ENCODE assay signal across 19 cellular contexts in the genomic region with DNA sequence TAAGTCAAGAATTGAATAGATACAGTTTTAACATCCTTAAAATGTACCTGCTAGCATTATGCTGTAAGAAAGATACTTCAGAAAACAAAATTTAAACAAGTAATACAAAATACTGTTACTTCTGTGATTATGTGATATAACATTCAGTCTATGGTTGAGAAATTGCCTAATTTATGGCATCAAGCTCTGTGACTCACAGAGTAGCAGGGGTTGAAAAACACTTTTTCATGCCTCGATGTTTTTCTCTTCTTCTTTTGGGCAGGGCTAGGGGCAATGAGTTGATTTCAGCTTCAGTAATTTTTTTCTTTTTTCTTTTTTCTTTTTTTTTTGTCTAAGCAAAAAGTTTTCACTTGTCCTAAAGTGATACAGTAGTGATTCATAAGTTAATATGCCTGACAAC.
"Had no signal": no experiment of that assay in that cellular context is flagged by ENCODE, and none has a peak within 500 bp of the region (broad histone marks: within the 10 kb centered on the region; RNA-seq: fewer than 3 reads in every experiment).

No MANE protein-coding gene starts in this region.

- H3K36me3 ChIP-seq: suprapubic skin, transverse colon, uterus had no signal

- H3K4me1 Mint-ChIP-seq: nephron had no signal

- H3K27ac Mint-ChIP-seq: activated naive CD4-positive, alpha-beta T cell treated with anti-CD3 and anti-CD28 coated beads, Interleukin-2, amount 50 U/mL, for 72 hours; activated T-cell treated with anti-CD3 and anti-CD28 coated beads, Interleukin-2, amount 50 U/mL, for 72 hours; effector memory CD8-positive, alpha-beta T cell; nephron; stimulated activated naive CD8-positive, alpha-beta T cell treated with anti-CD3 and anti-CD28 coated beads, Interleukin-15, Interleukin-2, amounts not matched to agents 100 ng/mL and 50 ng/mL, for 24 hours; T-helper 1 cell treated with Interleukin-12 subunit alpha and Interleukin-12 subunit beta and Interleukin-4 antibody, amounts not matched to agents 30 μg/mL and 1 μg/mL, for 36 hours had no signal

- H3K27me3 Mint-ChIP-seq: effector memory CD8-positive, alpha-beta T cell; stimulated activated naive CD8-positive, alpha-beta T cell treated with anti-CD3 and anti-CD28 coated beads, Interleukin-15, Interleukin-2, amounts not matched to agents 100 ng/mL and 50 ng/mL, for 24 hours had no signal

- H3K36me3 Mint-ChIP-seq: activated naive CD4-positive, alpha-beta T cell treated with anti-CD3 and anti-CD28 coated beads, Interleukin-2, amount 50 U/mL, for 72 hours had no signal

- H3K9me3 ChIP-seq: suprapubic skin, transverse colon, uterus had no signal

- H3K4me3 Mint-ChIP-seq: activated T-cell treated with anti-CD3 and anti-CD28 coated beads, Interleukin-2, amount 50 U/mL, for 72 hours; effector memory CD8-positive, alpha-beta T cell; nephron; stimulated activated naive CD8-positive, alpha-beta T cell treated with anti-CD3 and anti-CD28 coated beads, Interleukin-15, Interleukin-2, amounts not matched to agents 100 ng/mL and 50 ng/mL, for 24 hours; T-helper 1 cell treated with Interleukin-12 subunit alpha and Interleukin-12 subunit beta and Interleukin-4 antibody, amounts not matched to agents 30 μg/mL and 1 μg/mL, for 36 hours had no signal

- H3K27me3 ChIP-seq: suprapubic skin, transverse colon, uterus had no signal

- H3K4me1 ChIP-seq: suprapubic skin, transverse colon, uterus had no signal

- H3K9me3 Mint-ChIP-seq: nephron; T-helper 1 cell treated with Interleukin-12 subunit alpha and Interleukin-12 subunit beta and Interleukin-4 antibody, amounts not matched to agents 30 μg/mL and 1 μg/mL, for 36 hours had no signal

- H3K27ac ChIP-seq: suprapubic skin, transverse colon, uterus had no signal

- H3K4me3 ChIP-seq: lung, suprapubic skin, transverse colon, uterus had no signal

- DNase-seq: activated CD4-positive, alpha-beta T cell treated with anti-CD3 and anti-CD28 coated beads, Interleukin-2, amount 50 U/mL, for 4 hours; activated CD4-positive, CD25-positive, alpha-beta regulatory T cell treated with anti-CD3 and anti-CD28 coated beads, Interleukin-2, amount 50 U/mL, for 72 hours; activated effector memory CD4-positive, alpha-beta T cell treated with anti-CD3 and anti-CD28 coated beads, Interleukin-2, amount 50 U/mL, for 16 hours; activated T-cell treated with anti-CD3 and anti-CD28 coated beads, Interleukin-2, amount 50 U/mL, for 72 hours; amygdala; effector memory CD8-positive, alpha-beta T cell; midbrain; nucleus accumbens; posterior cingulate gyrus; stimulated activated CD4-positive, alpha-beta T cell treated with anti-CD3 and anti-CD28 coated beads, Interleukin-15, amount 100 ng/mL, for 24 hours; stimulated activated CD4-positive, alpha-beta T cell treated with anti-CD3 and anti-CD28 coated beads, Interleukin-2, amount 100 ng/mL, for 48 hours; transverse colon; uterus had no signal
